Comparison of ENCODE assay signal across 9 cellular contexts in genomic region chr6:27141472-27142015, GRCh38.
A peak's percentile ranks its signal among the peaks of the same experiment; 100 is the strongest.
DNase-seq lines count a peak whose midpoint lies in the region; ATAC-seq and TF ChIP-seq lines count a peak whose summit lies in the region.
"Had no signal": no experiment of that assay in that cellular context is flagged by ENCODE, and none has a peak within 500 bp of the region (broad histone marks: within the 10 kb centered on the region; RNA-seq: fewer than 3 reads in every experiment).

No MANE protein-coding gene starts in this region.

- H4K91ac ChIP-seq in IMR-90 (ENCODE audit: insufficient read depth, low read depth, low read length), result no peak overlapping the region

- peak overlapping the region; percentile 79 for H3K23ac ChIP-seq in IMR-90 (ENCODE audit: low read depth, low read length)

- POLR2A ChIA-PET in IMR-90 (lab: Charles Lee; ENCODE audit: unreplicated experiment), result interaction anchor here (0.5 kb wide), 1 partner anchor 690 kb away, joined by 4 read pairs; no protein-coding TSS in a partner anchor
- POLR2A ChIA-PET in activated CD8-positive, alpha-beta T cell treated with anti-CD3 and anti-CD28 coated beads for 36 hours (lab: Charles Lee), result interaction anchor here (1.0 to 14.7 kb wide), 2 partner anchors 9 to 11 kb away, joined by 5 to 692 read pairs; a partner anchor contains a TSS

- H2AK5ac ChIP-seq in IMR-90 (ENCODE audit: low read depth, low read length), result no peak overlapping the region

- no peak for TF ChIP-seq CTCF in IMR-90 (conservative IDR thresholded peaks at IDR 0.05; ENCODE audit: low read depth, low read length)
- no peak for TF ChIP-seq CTCF in activated CD8-positive, alpha-beta T cell treated with anti-CD3 and anti-CD28 coated beads for 36 hours (IDR thresholded peaks at IDR 0.05)

- no peaks in the 10 kb centered on the region for H3K4me1 ChIP-seq in IMR-90 (ENCODE audit: control insufficient read depth, insufficient read depth, low read length)

- TF ChIP-seq RAD21 in IMR-90 (IDR thresholded peaks at IDR 0.05; ENCODE audit: low read length), result no peak

- H3K9ac ChIP-seq in IMR-90 (ENCODE audit: low read depth, low read length), result no peak overlapping the region; the same call in 1 of the 2 replicates

- BruUV-seq in IMR-90 (replicated peaks; lab: Mats Ljungman, UMichigan), result no TSS peak

- H2AK9ac ChIP-seq in IMR-90 (replicated peaks; ENCODE audit: low read depth, low read length, poor library complexity), result no peak overlapping the region

- no peak overlapping the region for H2BK5ac ChIP-seq in IMR-90 (ENCODE audit: low read depth, low read length, poor library complexity, severe bottlenecking)

- intact Hi-C loops in IMR-90 (cut with micrococcal nuclease), result no loop called here
- intact Hi-C loops in activated CD8-positive, alpha-beta T cell treated with anti-CD3 and anti-CD28 coated beads for 36 hours (cut with micrococcal nuclease), result no loop called here

- no peaks in the 10 kb centered on the region for H3K36me3 ChIP-seq in IMR-90 (ENCODE audit: control insufficient read depth, insufficient read depth, low read length)
- H3K36me3 ChIP-seq: transverse colon had no signal

- H3K27ac Mint-ChIP-seq in T-helper 1 cell treated with Interleukin-12 subunit alpha and Interleukin-12 subunit beta and Interleukin-4 antibody, amounts not matched to agents 30 μg/mL and 1 μg/mL, for 36 hours, result peak overlapping the region; percentile 84
- H3K27ac Mint-ChIP-seq in activated CD8-positive, alpha-beta T cell treated with anti-CD3 and anti-CD28 coated beads for 36 hours, result peak overlapping the region; percentile 54
- peak overlapping the region; percentile 97 to 98 for H3K27ac Mint-ChIP-seq in natural killer cell treated with Interleukin-12 subunit alpha and Interleukin-12 subunit beta and Interleukin-15 and Interleukin-18, amount 100 ng/mL, for 72 hours

- peak overlapping the region in 1 of 2 experiments; percentile 51; a peak in 1 of 4 replicates for H4K8ac ChIP-seq in IMR-90 (ENCODE audit: low read depth in 2 of 2, low read length in 2 of 2)

- H2BK15ac ChIP-seq in IMR-90 (ENCODE audit: low read depth, low read length), result no peak overlapping the region

- CTCF ChIA-PET in IMR-90 (lab: Yijun Ruan, JAX), result interaction anchor here (1.0 kb wide), 1 partner anchor 14 kb away, joined by 3 read pairs; no protein-coding TSS in a partner anchor
- CTCF ChIA-PET in activated CD8-positive, alpha-beta T cell treated with anti-CD3 and anti-CD28 coated beads for 36 hours (lab: Charles Lee), result no interaction called here

- H3K9me1 ChIP-seq in IMR-90 (ENCODE audit: insufficient read depth, low read length), result no peaks in the 10 kb centered on the region

- H3K4me3 Mint-ChIP-seq in T-helper 1 cell treated with Interleukin-12 subunit alpha and Interleukin-12 subunit beta and Interleukin-4 antibody, amounts not matched to agents 30 μg/mL and 1 μg/mL, for 36 hours, result peak overlapping the region; percentile 96
- H3K4me3 Mint-ChIP-seq in activated CD8-positive, alpha-beta T cell treated with anti-CD3 and anti-CD28 coated beads for 36 hours, result peak overlapping the region; percentile 95
- H3K4me3 Mint-ChIP-seq in natural killer cell treated with Interleukin-12 subunit alpha and Interleukin-12 subunit beta and Interleukin-15 and Interleukin-18, amount 100 ng/mL, for 72 hours, result peak overlapping the region; percentile 96

- H3K27me3 Mint-ChIP-seq in T-helper 1 cell treated with Interleukin-12 subunit alpha and Interleukin-12 subunit beta and Interleukin-4 antibody, amounts not matched to agents 30 μg/mL and 1 μg/mL, for 36 hours (ENCODE audit: low read depth), result no peaks in the 10 kb centered on the region
- no peaks in the 10 kb centered on the region for H3K27me3 Mint-ChIP-seq in activated CD8-positive, alpha-beta T cell treated with anti-CD3 and anti-CD28 coated beads for 36 hours
- H3K27me3 Mint-ChIP-seq in natural killer cell treated with Interleukin-12 subunit alpha and Interleukin-12 subunit beta and Interleukin-15 and Interleukin-18, amount 100 ng/mL, for 72 hours, result no peaks in the 10 kb centered on the region

- no peaks in the 10 kb centered on the region for H4K20me1 ChIP-seq in IMR-90 (ENCODE audit: insufficient read depth, low read length)

- H3K18ac ChIP-seq in IMR-90 (ENCODE audit: low read depth, low read length), result no peak overlapping the region

- H3K9me3 Mint-ChIP-seq in T-helper 1 cell treated with Interleukin-12 subunit alpha and Interleukin-12 subunit beta and Interleukin-4 antibody, amounts not matched to agents 30 μg/mL and 1 μg/mL, for 36 hours, result no peaks in the 10 kb centered on the region
- H3K9me3 Mint-ChIP-seq in activated CD8-positive, alpha-beta T cell treated with anti-CD3 and anti-CD28 coated beads for 36 hours, result no peaks in the 10 kb centered on the region
- no peaks in the 10 kb centered on the region for H3K9me3 Mint-ChIP-seq in natural killer cell treated with Interleukin-12 subunit alpha and Interleukin-12 subunit beta and Interleukin-15 and Interleukin-18, amount 100 ng/mL, for 72 hours

- H3K79me1 ChIP-seq in IMR-90 (ENCODE audit: low read depth in 1 of 2, low read length in 2 of 2), result peaks cover 0 to 15% of the 10 kb centered on the region in 2 experiments; a peak in 2 of 4 replicates

- no peak for TF ChIP-seq POLR2A in IMR-90 (IDR thresholded peaks at IDR 0.05; ENCODE audit: low read depth, low read length)

- H3K4ac ChIP-seq in IMR-90 (ENCODE audit: low read depth, low read length), result no peak overlapping the region

- WGBS in IMR-90 (ENCODE audit: extremely low coverage in 2 of 2, insufficient read length in 1 of 2), 2 experiments, result no CpG with 5 or more reads among the region's 4 CpGs

- no peak for ATAC-seq in IMR-90 (ENCODE audit: low read depth)
- ATAC-seq in activated CD8-positive, alpha-beta T cell treated with anti-CD3 and anti-CD28 coated beads for 36 hours, result no peak
- no peak for ATAC-seq in natural killer cell treated with Interleukin-12 subunit alpha and Interleukin-12 subunit beta and Interleukin-15 and Interleukin-18, amount 100 ng/mL, for 72 hours
- no peak for ATAC-seq in HG03175 (IDR thresholded peaks at IDR 0.05; ENCODE audit: unreplicated experiment)
- no peak for ATAC-seq in HG02678 (IDR thresholded peaks at IDR 0.05; ENCODE audit: unreplicated experiment)

- H3K27ac ChIP-seq in IMR-90 (ENCODE audit: insufficient read depth, low read length), result no peak overlapping the region
- H3K27ac ChIP-seq: transverse colon had no signal

- in situ Hi-C loops in IMR-90 (cut with MboI; ENCODE audit: low sequenced_read_pairs), result loop anchor here (25.0 kb wide), 2 partner anchors 854 to 954 kb away; a partner anchor contains a TSS

- H3K4me3 ChIP-seq in IMR-90 (ENCODE audit: insufficient read depth, low read depth, low read length), result no peak overlapping the region
- H3K4me3 ChIP-seq: transverse colon had no signal

- H3K4me1 Mint-ChIP-seq in T-helper 1 cell treated with Interleukin-12 subunit alpha and Interleukin-12 subunit beta and Interleukin-4 antibody, amounts not matched to agents 30 μg/mL and 1 μg/mL, for 36 hours (ENCODE audit: low read depth), result peaks cover 40% of the 10 kb centered on the region
- H3K4me1 Mint-ChIP-seq in activated CD8-positive, alpha-beta T cell treated with anti-CD3 and anti-CD28 coated beads for 36 hours (ENCODE audit: low read depth), result peaks cover 32% of the 10 kb centered on the region
- H3K4me1 Mint-ChIP-seq in natural killer cell treated with Interleukin-12 subunit alpha and Interleukin-12 subunit beta and Interleukin-15 and Interleukin-18, amount 100 ng/mL, for 72 hours (ENCODE audit: low read depth in 2 of 2), result peaks cover 28 to 36% of the 10 kb centered on the region in 2 donors

- H3K36me3 Mint-ChIP-seq in T-helper 1 cell treated with Interleukin-12 subunit alpha and Interleukin-12 subunit beta and Interleukin-4 antibody, amounts not matched to agents 30 μg/mL and 1 μg/mL, for 36 hours (ENCODE audit: low read depth), result peaks cover 17% of the 10 kb centered on the region
- peaks cover 13% of the 10 kb centered on the region for H3K36me3 Mint-ChIP-seq in activated CD8-positive, alpha-beta T cell treated with anti-CD3 and anti-CD28 coated beads for 36 hours (ENCODE audit: low read depth)
- peaks cover 5% of the 10 kb centered on the region for H3K36me3 Mint-ChIP-seq in natural killer cell treated with Interleukin-12 subunit alpha and Interleukin-12 subunit beta and Interleukin-15 and Interleukin-18, amount 100 ng/mL, for 72 hours

- no peak overlapping the region for H2BK20ac ChIP-seq in IMR-90 (ENCODE audit: low read depth, low read length)

- H3K56ac ChIP-seq in IMR-90 (ENCODE audit: extremely low read depth, insufficient read depth, low read length), result no peak overlapping the region; the same call in 1 of the 2 replicates

- no peak overlapping the region; the same call in 1 of the 2 replicates for H4K5ac ChIP-seq in IMR-90 (ENCODE audit: low read depth, low read length)

- no peak overlapping the region; the same call in 1 of the 2 replicates for H3K14ac ChIP-seq in IMR-90 (replicated peaks; ENCODE audit: low read depth, low read length)

- H2BK120ac ChIP-seq in IMR-90 (ENCODE audit: low read depth, low read length), result no peak overlapping the region

- no peak overlapping the region for H2AFZ ChIP-seq in IMR-90 (replicated peaks; ENCODE audit: low read length, poor library complexity)

- no peaks in the 10 kb centered on the region for H3K27me3 ChIP-seq in IMR-90 (ENCODE audit: control insufficient read depth, insufficient read depth, low read length)
- H3K27me3 ChIP-seq: transverse colon had no signal

- H3K9me3 ChIP-seq in IMR-90 (ENCODE audit: control insufficient read depth, insufficient read depth, low read length), result no peaks in the 10 kb centered on the region
- H3K9me3 ChIP-seq: transverse colon had no signal

- dilution Hi-C loops in IMR-90 (cut with HindIII; ENCODE audit: low sequenced_read_pairs, unreplicated experiment), result loop anchor here (25.0 kb wide), 1 partner anchor 746 kb away; a partner anchor contains a TSS

- DNase-seq in T-helper 1 cell, result no peak
- DNase-seq in IMR-90, result no peak
- DNase-seq in activated CD8-positive, alpha-beta T cell treated with anti-CD3 and anti-CD28 coated beads for 36 hours, result no peak
- no peak for DNase-seq in natural killer cell treated with Interleukin-12 subunit alpha and Interleukin-12 subunit beta and Interleukin-15 and Interleukin-18, amount 100 ng/mL, for 72 hours (ENCODE audit: low spot score)
- DNase-seq in Ammon's horn (ENCODE audit: low spot score), result no peak
- DNase-seq: transverse colon had no signal

- H3K4me2 ChIP-seq in IMR-90 (ENCODE audit: low read depth, low read length), result peak overlapping the region; percentile 29

TF ChIP-seq in IMR-90, 13 proteins besides CTCF, POLR2A, EP300 and RAD21:
- TF ChIP-seq RCOR1 (IDR thresholded peaks at IDR 0.05; ENCODE audit: insufficient replicate concordance, low read length) (no peak), RFX5 (IDR thresholded peaks at IDR 0.05; ENCODE audit: low read depth, low read length) (no peak)
